Comparison of ENCODE assay signal across 25 cellular contexts in genomic region chr12:34108967-34109366, GRCh38.
A peak's percentile ranks its signal among the peaks of the same experiment; 100 is the strongest.
DNase-seq lines count a peak whose midpoint lies in the region; ATAC-seq, FAIRE-seq and TF ChIP-seq lines count a peak whose summit lies in the region.
"Had no signal": no experiment of that assay in that cellular context is flagged by ENCODE, and none has a peak within 500 bp of the region (broad histone marks: within the 10 kb centered on the region; RNA-seq: fewer than 3 reads in every experiment).

No MANE protein-coding gene starts in this region.

- no peaks in the 10 kb centered on the region for H4K20me1 ChIP-seq in HepG2 (ENCODE audit: insufficient read depth, low read length)
- H4K20me1 ChIP-seq: BLaER1 treated with 17β-estradiol and CSF1 and Interleukin-3, amounts not matched to agents 10 nM and 100 nM had no signal

- H3K79me2 ChIP-seq in HepG2 (ENCODE audit: insufficient read depth, low read length) = no peaks in the 10 kb centered on the region

- TF ChIP-seq CTCF in HepG2 (CRISPR knock-in tag; IDR thresholded peaks at IDR 0.05) (no peak), gastroesophageal sphincter (IDR thresholded peaks at IDR 0.05) (no peak)

- CTCF ChIA-PET in HepG2 (lab: Yijun Ruan, JAX; ENCODE audit: low intra/inter-chr PET ratio, low total read pairs) = no interaction called here

- DNase-seq in activated naive CD8-positive, alpha-beta T cell treated with anti-CD3 and anti-CD28 coated beads, Interleukin-2, amount 50 U/mL, for 24 hours = no peak
- no peak for DNase-seq in activated naive CD8-positive, alpha-beta T cell treated with anti-CD3 and anti-CD28 coated beads for 36 hours
- no peak for DNase-seq in HepG2 (ENCODE audit: low spot score)
- DNase-seq in stimulated activated effector memory CD8-positive, alpha-beta T cell treated with anti-CD3 and anti-CD28 coated beads, Interleukin-12 subunit alpha, Interleukin-12 subunit beta, amount 100 ng/mL, for 72 hours (ENCODE audit: low spot score in 2 of 2) = no peak
- no peak for DNase-seq in urothelium cell line (ENCODE audit: low spot score)
- DNase-seq: AML-193; Caco-2; Calu3; CD4-positive, alpha-beta T cell; CD8-positive, alpha-beta T cell; DMS79 treated with DMSO at 0.1 percent for 48 hours; GF-D8 had no signal

- H3K9me3 Mint-ChIP-seq in activated naive CD8-positive, alpha-beta T cell treated with anti-CD3 and anti-CD28 coated beads, Interleukin-2, amount 50 U/mL, for 24 hours = no peaks in the 10 kb centered on the region
- no peaks in the 10 kb centered on the region for H3K9me3 Mint-ChIP-seq in activated naive CD8-positive, alpha-beta T cell treated with anti-CD3 and anti-CD28 coated beads for 36 hours
- no peaks in the 10 kb centered on the region for H3K9me3 Mint-ChIP-seq in stimulated activated effector memory CD8-positive, alpha-beta T cell treated with anti-CD3 and anti-CD28 coated beads, Interleukin-12 subunit alpha, Interleukin-12 subunit beta, amount 100 ng/mL, for 72 hours
- H3K9me3 Mint-ChIP-seq: CD4-positive, alpha-beta T cell; CD8-positive, alpha-beta T cell had no signal

- no peak overlapping the region for H3K27ac Mint-ChIP-seq in activated naive CD8-positive, alpha-beta T cell treated with anti-CD3 and anti-CD28 coated beads, Interleukin-2, amount 50 U/mL, for 24 hours
- no peak overlapping the region for H3K27ac Mint-ChIP-seq in activated naive CD8-positive, alpha-beta T cell treated with anti-CD3 and anti-CD28 coated beads for 36 hours
- no peak overlapping the region for H3K27ac Mint-ChIP-seq in stimulated activated effector memory CD8-positive, alpha-beta T cell treated with anti-CD3 and anti-CD28 coated beads, Interleukin-12 subunit alpha, Interleukin-12 subunit beta, amount 100 ng/mL, for 72 hours
- H3K27ac Mint-ChIP-seq: B cell; CD4-positive, alpha-beta T cell; CD8-positive, alpha-beta T cell had no signal

- no peaks in the 10 kb centered on the region for H3K4me1 ChIP-seq in HepG2 (ENCODE audit: insufficient read depth, low read length)
- no peaks in the 10 kb centered on the region for H3K4me1 ChIP-seq in gastroesophageal sphincter
- H3K4me1 ChIP-seq: A549; BLaER1 treated with 17β-estradiol and CSF1 and Interleukin-3, amounts not matched to agents 10 nM and 100 nM had no signal

- intact Hi-C loops in HepG2 (cut with micrococcal nuclease; ENCODE audit: unreplicated experiment) = no loop called here

- H3K4me3 ChIP-seq in HepG2 (replicated peaks in 1 of 3; ENCODE audit: insufficient read depth in 1 of 3, low read depth in 2 of 3, low read length in 3 of 3) (no peak overlapping the region), gastroesophageal sphincter (no peak overlapping the region)
- H3K4me3 ChIP-seq: A549; BLaER1 treated with 17β-estradiol and CSF1 and Interleukin-3, amounts not matched to agents 10 nM and 100 nM had no signal

- H2AFZ ChIP-seq in HepG2 (ENCODE audit: low read length) = no peak overlapping the region

- peak; percentile 25 for ATAC-seq in activated naive CD8-positive, alpha-beta T cell treated with anti-CD3 and anti-CD28 coated beads, Interleukin-2, amount 50 U/mL, for 24 hours
- ATAC-seq in HepG2 (peak; percentile 23; the same call in 1 of the 3 replicates), GM18870 (IDR thresholded peaks at IDR 0.05; ENCODE audit: unreplicated experiment) (no peak), GM21528 (IDR thresholded peaks at IDR 0.05; ENCODE audit: low FRiP score, unreplicated experiment) (no peak), gastroesophageal sphincter (no peak)
- ATAC-seq in stimulated activated effector memory CD8-positive, alpha-beta T cell treated with anti-CD3 and anti-CD28 coated beads, Interleukin-12 subunit alpha, Interleukin-12 subunit beta, amount 100 ng/mL, for 72 hours = peak; percentile 12
- ATAC-seq: A549; CD8-positive, alpha-beta T cell had no signal

- no peak for FAIRE-seq in HepG2 (lab: Jason Lieb, UNC)
- FAIRE-seq in urothelium cell line (lab: Jason Lieb, UNC) = peak; percentile 55
- FAIRE-seq: A549, D721Med, G401.6, GM12891, GM18507, GM19239 had no signal

- H3K4me2 ChIP-seq in HepG2 (ENCODE audit: low read depth, low read length) = no peak overlapping the region
- H3K4me2 ChIP-seq: A549; BLaER1 treated with 17β-estradiol and CSF1 and Interleukin-3, amounts not matched to agents 10 nM and 100 nM had no signal

- H3K36me3 ChIP-seq in HepG2 (replicated peaks in 1 of 2; ENCODE audit: control insufficient read depth in 1 of 2, insufficient read depth in 2 of 2, low read length in 2 of 2) (no peaks in the 10 kb centered on the region), gastroesophageal sphincter (no peaks in the 10 kb centered on the region)
- H3K36me3 ChIP-seq: BLaER1 treated with 17β-estradiol and CSF1 and Interleukin-3, amounts not matched to agents 10 nM and 100 nM had no signal

- H3K27me3 Mint-ChIP-seq in activated naive CD8-positive, alpha-beta T cell treated with anti-CD3 and anti-CD28 coated beads, Interleukin-2, amount 50 U/mL, for 24 hours = peaks cover 13% of the 10 kb centered on the region
- H3K27me3 Mint-ChIP-seq in activated naive CD8-positive, alpha-beta T cell treated with anti-CD3 and anti-CD28 coated beads for 36 hours = peaks cover 29% of the 10 kb centered on the region

- H3K9me3 ChIP-seq in HepG2 (ENCODE audit: low read length) (no peaks in the 10 kb centered on the region), gastroesophageal sphincter (no peaks in the 10 kb centered on the region)
- H3K9me3 ChIP-seq: A549 had no signal

- no CpG with 5 or more reads among the region's 5 CpGs for WGBS in HepG2 (ENCODE audit: low lambda C conversion rate)
- WGBS in gastroesophageal sphincter (ENCODE audit: low coverage in 1 of 2), 2 donors = 75 to 100% methylated on average over 2 to 5 of the region's 5 CpGs

- no peak for TF ChIP-seq POLR2A in HepG2 (IDR thresholded peaks at IDR 0.05; ENCODE audit: insufficient read depth in 1 of 2, low read depth in 2 of 2, low read length in 2 of 2)
- no peak for TF ChIP-seq POLR2A in gastroesophageal sphincter (IDR thresholded peaks at IDR 0.05)

- no peak overlapping the region for H3K27ac ChIP-seq in HepG2 (ENCODE audit: extremely low read length, insufficient read depth, low read length)
- no peak overlapping the region for H3K27ac ChIP-seq in gastroesophageal sphincter
- H3K27ac ChIP-seq: 22Rv1; A549; BLaER1 treated with 17β-estradiol and CSF1 and Interleukin-3, amounts not matched to agents 10 nM and 100 nM; C4-2B had no signal

- TF ChIP-seq EP300 in HepG2 (IDR thresholded peaks at IDR 0.05; ENCODE audit: low read depth in 2 of 2, low read length in 2 of 2) (no peak), HepG2 (CRISPR knock-in tag; IDR thresholded peaks at IDR 0.05; ENCODE audit: borderline replicate concordance) (no peak), gastroesophageal sphincter (IDR thresholded peaks at IDR 0.05) (no peak)

- no peak overlapping the region for H3K4me3 Mint-ChIP-seq in activated naive CD8-positive, alpha-beta T cell treated with anti-CD3 and anti-CD28 coated beads, Interleukin-2, amount 50 U/mL, for 24 hours
- no peak overlapping the region for H3K4me3 Mint-ChIP-seq in activated naive CD8-positive, alpha-beta T cell treated with anti-CD3 and anti-CD28 coated beads for 36 hours
- H3K4me3 Mint-ChIP-seq in stimulated activated effector memory CD8-positive, alpha-beta T cell treated with anti-CD3 and anti-CD28 coated beads, Interleukin-12 subunit alpha, Interleukin-12 subunit beta, amount 100 ng/mL, for 72 hours = no peak overlapping the region
- H3K4me3 Mint-ChIP-seq: B cell; CD4-positive, alpha-beta T cell; CD8-positive, alpha-beta T cell had no signal

- no peaks in the 10 kb centered on the region for H3K4me1 Mint-ChIP-seq in activated naive CD8-positive, alpha-beta T cell treated with anti-CD3 and anti-CD28 coated beads, Interleukin-2, amount 50 U/mL, for 24 hours
- no peaks in the 10 kb centered on the region for H3K4me1 Mint-ChIP-seq in activated naive CD8-positive, alpha-beta T cell treated with anti-CD3 and anti-CD28 coated beads for 36 hours
- no peaks in the 10 kb centered on the region for H3K4me1 Mint-ChIP-seq in stimulated activated effector memory CD8-positive, alpha-beta T cell treated with anti-CD3 and anti-CD28 coated beads, Interleukin-12 subunit alpha, Interleukin-12 subunit beta, amount 100 ng/mL, for 72 hours
- H3K4me1 Mint-ChIP-seq: B cell had no signal

- BruUV-seq in HepG2 (replicated peaks; lab: Mats Ljungman, UMichigan) = no TSS peak

- in situ Hi-C loops in HepG2 (cut with HindIII; ENCODE audit: extremely low pct_ligation_motif_present, low pct_unique_long_range_greater_than_20kb) = no loop called here

- POLR2A ChIA-PET in HepG2 (lab: Yijun Ruan, JAX) = no interaction called here

- no peak for TF ChIP-seq RAD21 in HepG2 (CRISPR knock-in tag; IDR thresholded peaks at IDR 0.05)

- H3K27me3 ChIP-seq in HepG2 (ENCODE audit: control insufficient read depth in 1 of 2, insufficient read depth in 2 of 2, low read length in 2 of 2) (no peaks in the 10 kb centered on the region; a peak in 1 of 5 replicates), gastroesophageal sphincter (peaks cover 50% of the 10 kb centered on the region)
- H3K27me3 ChIP-seq: BLaER1 treated with 17β-estradiol and CSF1 and Interleukin-3, amounts not matched to agents 10 nM and 100 nM had no signal

- H3K36me3 Mint-ChIP-seq in activated naive CD8-positive, alpha-beta T cell treated with anti-CD3 and anti-CD28 coated beads, Interleukin-2, amount 50 U/mL, for 24 hours (ENCODE audit: low read depth) = no peaks in the 10 kb centered on the region
- H3K36me3 Mint-ChIP-seq in activated naive CD8-positive, alpha-beta T cell treated with anti-CD3 and anti-CD28 coated beads for 36 hours = no peaks in the 10 kb centered on the region
- no peaks in the 10 kb centered on the region for H3K36me3 Mint-ChIP-seq in stimulated activated effector memory CD8-positive, alpha-beta T cell treated with anti-CD3 and anti-CD28 coated beads, Interleukin-12 subunit alpha, Interleukin-12 subunit beta, amount 100 ng/mL, for 72 hours
- H3K36me3 Mint-ChIP-seq: CD8-positive, alpha-beta T cell had no signal

- H3K9ac ChIP-seq in HepG2 (ENCODE audit: insufficient read depth, low read depth, low read length) = no peak overlapping the region
- H3K9ac ChIP-seq: BLaER1 treated with 17β-estradiol and CSF1 and Interleukin-3, amounts not matched to agents 10 nM and 100 nM had no signal

TF ChIP-seq in HepG2, 621 proteins besides CTCF, POLR2A, EP300 and RAD21:
- TF ChIP-seq MAF1 (CRISPR knock-in tag; IDR thresholded peaks at IDR 0.05; ENCODE audit: borderline replicate concordance) = no peak
- TF ChIP-seq ZFX (CRISPR knock-in tag; IDR thresholded peaks at IDR 0.05; ENCODE audit: low read depth) = no peak
- no peak for TF ChIP-seq DRAP1 (CRISPR knock-in tag; IDR thresholded peaks at IDR 0.05)
- TF ChIP-seq ZNF558 (CRISPR knock-in tag; IDR thresholded peaks at IDR 0.05; ENCODE audit: borderline replicate concordance) = no peak
- TF ChIP-seq ATF1 (CRISPR knock-in tag; IDR thresholded peaks at IDR 0.05) = no peak
- no peak for TF ChIP-seq MLLT10 (CRISPR knock-in tag; IDR thresholded peaks at IDR 0.05)
- no peak for TF ChIP-seq HNRNPUL1 (IDR thresholded peaks at IDR 0.05; ENCODE audit: low read depth, low read length)
- TF ChIP-seq TP53 (CRISPR knock-in tag; conservative IDR thresholded peaks at IDR 0.05) = no peak

Comparison
In these comparisons a context has a peak if more than half of its experiments do, and no peak if none do; other contexts are left out.
1. ATAC-seq: peak in activated naive CD8-positive, alpha-beta T cell treated with anti-CD3 and anti-CD28 coated beads, Interleukin-2, amount 50 U/mL, for 24 hours (single experiment), HepG2 (single experiment) and stimulated activated effector memory CD8-positive, alpha-beta T cell treated with anti-CD3 and anti-CD28 coated beads, Interleukin-12 subunit alpha, Interleukin-12 subunit beta, amount 100 ng/mL, for 72 hours (single experiment); none in GM18870 (single experiment), GM21528 (single experiment) and gastroesophageal sphincter (single experiment).